Comparison of ENCODE assay signal across 2 cellular contexts in genomic region chr6:35086282-35086632, GRCh38.
TF ChIP-seq lines count a peak whose summit lies in the region.

No MANE protein-coding gene starts in this region.

TF ChIP-seq in H1, 55 proteins besides CTCF, POLR2A, EP300 and RAD21 (continued from another document):
- TF ChIP-seq CEBPB (IDR thresholded peaks at IDR 0.05; ENCODE audit: low read depth, low read length) (no peak), MAX (IDR thresholded peaks at IDR 0.05) (no peak), CREB1 (IDR thresholded peaks at IDR 0.05) (no peak), MAFK (IDR thresholded peaks at IDR 0.05; ENCODE audit: low read depth, low read length) (no peak), SUZ12 (IDR thresholded peaks at IDR 0.05; ENCODE audit: low read length) (no peak), RNF2 (IDR thresholded peaks at IDR 0.05; ENCODE audit: borderline replicate concordance, low read depth, low read length, missing control alignments, poor library complexity, severe bottlenecking) (no peak), ATF2 (IDR thresholded peaks at IDR 0.05; ENCODE audit: low read length) (no peak), CTBP2 (IDR thresholded peaks at IDR 0.05; ENCODE audit: borderline replicate concordance, insufficient read depth, insufficient read length, low read length) (no peak), SP2 (IDR thresholded peaks at IDR 0.05; ENCODE audit: low read length) (no peak), POLR2AphosphoS5 (IDR thresholded peaks at IDR 0.05; ENCODE audit: low read depth, low read length) (no peak), GABPA (IDR thresholded peaks at IDR 0.05; ENCODE audit: borderline replicate concordance, insufficient read depth, low read length) (no peak), E2F6 (IDR thresholded peaks at IDR 0.05) (no peak), KDM4A (IDR thresholded peaks at IDR 0.05; ENCODE audit: low read depth, low read length, severe bottlenecking) (no peak), KDM5A (IDR thresholded peaks at IDR 0.05; ENCODE audit: low read length) (no peak), BRCA1 (IDR thresholded peaks at IDR 0.05; ENCODE audit: low read depth, low read length) (no peak)

TF ChIP-seq in HEK293T, 16 proteins besides CTCF, POLR2A, EP300 and RAD21 (continued from another document):
- TF ChIP-seq FOXM1 (IDR thresholded peaks at IDR 0.05; ENCODE audit: borderline replicate concordance) (no peak), SP1 (IDR thresholded peaks at IDR 0.05) (no peak), SUZ12 (IDR thresholded peaks at IDR 0.05) (no peak), PKNOX1 (IDR thresholded peaks at IDR 0.05) (no peak), L3MBTL2 (conservative IDR thresholded peaks at IDR 0.05) (no peak), ZNF384 (IDR thresholded peaks at IDR 0.05) (no peak), ELF4 (IDR thresholded peaks at IDR 0.05) (no peak), NFRKB (IDR thresholded peaks at IDR 0.05) (no peak), TARDBP (IDR thresholded peaks at IDR 0.05) (no peak)
